In genomic region chr2:69686855-69687254, GRCh38 we compare ENCODE assay signal across 1 cellular context.
TF ChIP-seq lines count a peak whose summit lies in the region.

No MANE protein-coding gene starts in this region.

TF ChIP-seq in HepG2, 621 proteins besides CTCF, POLR2A, EP300 and RAD21 (continued from another document and continues in another):
- TF ChIP-seq NFYB (CRISPR knock-in tag; IDR thresholded peaks at IDR 0.05): no peak
- TF ChIP-seq ZMYM2 (CRISPR knock-in tag; IDR thresholded peaks at IDR 0.05): no peak
- no peak for TF ChIP-seq EHMT2 (IDR thresholded peaks at IDR 0.05; ENCODE audit: borderline replicate concordance, low read depth, low read length)
- TF ChIP-seq HIVEP1 (CRISPR knock-in tag; IDR thresholded peaks at IDR 0.05): no peak
- TF ChIP-seq MAZ (IDR thresholded peaks at IDR 0.05; ENCODE audit: borderline replicate concordance, low read depth, low read length): no peak
- TF ChIP-seq MAZ (CRISPR knock-in tag; IDR thresholded peaks at IDR 0.05; ENCODE audit: low read depth): no peak
- no peak for TF ChIP-seq ZSCAN31 (CRISPR knock-in tag; IDR thresholded peaks at IDR 0.05; ENCODE audit: low read depth)
- no peak for TF ChIP-seq ZSCAN9 (CRISPR knock-in tag; IDR thresholded peaks at IDR 0.05; ENCODE audit: borderline replicate concordance)
- 0 out of 2 replicates have a peak, but pooled peaks have one; percentile 29 for TF ChIP-seq CEBPB (IDR thresholded peaks at IDR 0.05; ENCODE audit: borderline replicate concordance, low read depth, low read length)
- no peak for TF ChIP-seq PBX2 (CRISPR knock-in tag; IDR thresholded peaks at IDR 0.05)
- 0 out of 2 replicates have a peak, but pooled peaks have one; percentile 10 for TF ChIP-seq HNF1A (IDR thresholded peaks at IDR 0.05; ENCODE audit: low read depth)
- no peak for TF ChIP-seq HNF1A (CRISPR knock-in tag; IDR thresholded peaks at IDR 0.05; ENCODE audit: borderline replicate concordance)
- no peak for TF ChIP-seq ZNF33B (CRISPR knock-in tag; IDR thresholded peaks at IDR 0.05)
- peak; percentile 40 for TF ChIP-seq XRCC5 (optimal IDR thresholded peaks at IDR 0.05; ENCODE audit: low read length)
- peak; percentile 45; the same call in 1 of the 2 replicates for TF ChIP-seq FOXK1 (CRISPR knock-in tag; IDR thresholded peaks at IDR 0.05; ENCODE audit: borderline replicate concordance, low read depth)
- no peak for TF ChIP-seq RARA (CRISPR knock-in tag; IDR thresholded peaks at IDR 0.05)
- TF ChIP-seq YY1 (IDR thresholded peaks at IDR 0.05; ENCODE audit: insufficient read depth, insufficient replicate concordance, low read depth, low read length): no peak
- TF ChIP-seq ZNF605 (CRISPR knock-in tag; IDR thresholded peaks at IDR 0.05): no peak
- TF ChIP-seq CHD2 (IDR thresholded peaks at IDR 0.05; ENCODE audit: low read depth, low read length): no peak
- TF ChIP-seq NR0B2 (CRISPR knock-in tag; IDR thresholded peaks at IDR 0.05): no peak
- TF ChIP-seq ZNF343 (CRISPR knock-in tag; IDR thresholded peaks at IDR 0.05): no peak
- TF ChIP-seq ZNF792 (CRISPR knock-in tag; IDR thresholded peaks at IDR 0.05): no peak
- TF ChIP-seq SP2 (CRISPR knock-in tag; IDR thresholded peaks at IDR 0.05): no peak
- peak; percentile 13; the same call in 1 of the 2 replicates for TF ChIP-seq FOXP4 (CRISPR knock-in tag; IDR thresholded peaks at IDR 0.05)
- peak; percentile 93 for TF ChIP-seq PITX1 (CRISPR knock-in tag; IDR thresholded peaks at IDR 0.05)
- no peak for TF ChIP-seq BORCS8-MEF2B (CRISPR knock-in tag; IDR thresholded peaks at IDR 0.05)
- TF ChIP-seq ZNF136 (CRISPR knock-in tag; IDR thresholded peaks at IDR 0.05; ENCODE audit: low read depth): 0 out of 2 replicates have a peak, but pooled peaks have one; percentile 32
- no peak for TF ChIP-seq ZNF10 (CRISPR knock-in tag; IDR thresholded peaks at IDR 0.05; ENCODE audit: borderline replicate concordance, low read depth)
- TF ChIP-seq ZNF362 (CRISPR knock-in tag; IDR thresholded peaks at IDR 0.05; ENCODE audit: borderline replicate concordance): no peak
- TF ChIP-seq ERF (CRISPR knock-in tag; IDR thresholded peaks at IDR 0.05): 0 out of 2 replicates have a peak, but pooled peaks have one; percentile 18
- no peak for TF ChIP-seq ZNF598 (CRISPR knock-in tag; IDR thresholded peaks at IDR 0.05; ENCODE audit: borderline replicate concordance)
- no peak for TF ChIP-seq SNAPC2 (CRISPR knock-in tag; IDR thresholded peaks at IDR 0.05)
- no peak for TF ChIP-seq KLF15 (CRISPR knock-in tag; IDR thresholded peaks at IDR 0.05; ENCODE audit: borderline replicate concordance)
- TF ChIP-seq PTBP1 (IDR thresholded peaks at IDR 0.05; ENCODE audit: low read depth, low read length, poor library complexity, severe bottlenecking): no peak
- TF ChIP-seq DRAP1 (CRISPR knock-in tag; IDR thresholded peaks at IDR 0.05): 0 out of 2 replicates have a peak, but pooled peaks have one; percentile 23
- TF ChIP-seq RELA (CRISPR knock-in tag; IDR thresholded peaks at IDR 0.05): no peak
- TF ChIP-seq FOSL2 (CRISPR knock-in tag; IDR thresholded peaks at IDR 0.05): 0 out of 2 replicates have a peak, but pooled peaks have one; percentile 38
- no peak for TF ChIP-seq EED (CRISPR knock-in tag; IDR thresholded peaks at IDR 0.05)
- no peak for TF ChIP-seq SNAPC5 (CRISPR knock-in tag; IDR thresholded peaks at IDR 0.05; ENCODE audit: borderline replicate concordance)
- TF ChIP-seq NFIB (CRISPR knock-in tag; IDR thresholded peaks at IDR 0.05; ENCODE audit: borderline replicate concordance): no peak
- TF ChIP-seq ZBTB38 (CRISPR knock-in tag; IDR thresholded peaks at IDR 0.05): no peak
- peak; percentile 18; the same call in 1 of the 2 replicates for TF ChIP-seq FOXO1 (CRISPR knock-in tag; IDR thresholded peaks at IDR 0.05)
- no peak for TF ChIP-seq ZNF367 (CRISPR knock-in tag; IDR thresholded peaks at IDR 0.05; ENCODE audit: borderline replicate concordance)
- TF ChIP-seq ZNF512 (CRISPR knock-in tag; IDR thresholded peaks at IDR 0.05): no peak
- no peak for TF ChIP-seq CBX2 (IDR thresholded peaks at IDR 0.05; ENCODE audit: low read depth, low read length)
- TF ChIP-seq CBX2 (CRISPR knock-in tag; IDR thresholded peaks at IDR 0.05; ENCODE audit: low read depth): no peak
- TF ChIP-seq ATF7-NPFF (CRISPR knock-in tag; IDR thresholded peaks at IDR 0.05; ENCODE audit: low read depth): no peak
- TF ChIP-seq KDM3A (CRISPR knock-in tag; IDR thresholded peaks at IDR 0.05; ENCODE audit: low read depth): no peak
- TF ChIP-seq UBTF (CRISPR knock-in tag; IDR thresholded peaks at IDR 0.05): no peak
- no peak for TF ChIP-seq ATF2 (CRISPR knock-in tag; IDR thresholded peaks at IDR 0.05)
- TF ChIP-seq SNRNP70 (IDR thresholded peaks at IDR 0.05; ENCODE audit: low read depth, low read length): no peak
- no peak for TF ChIP-seq ZBTB3 (CRISPR knock-in tag; IDR thresholded peaks at IDR 0.05; ENCODE audit: borderline replicate concordance, low read depth)
- TF ChIP-seq PPARG (CRISPR knock-in tag; conservative IDR thresholded peaks at IDR 0.05): no peak
- no peak for TF ChIP-seq THAP8 (CRISPR knock-in tag; IDR thresholded peaks at IDR 0.05; ENCODE audit: borderline replicate concordance)
- no peak for TF ChIP-seq ZNF264 (CRISPR knock-in tag; IDR thresholded peaks at IDR 0.05)
- TF ChIP-seq CHD4 (IDR thresholded peaks at IDR 0.05; ENCODE audit: borderline replicate concordance, low read length): no peak
